Comparison of ENCODE assay signal across 27 cellular contexts in genomic region chr13:29570058-29570654, GRCh38. TPM values are rescaled to one million over a fixed set of nuclear protein-coding genes. Genes with fewer than 3 reads are reported as not detected.
DNase-seq lines count a peak whose midpoint lies in the region; ATAC-seq, FAIRE-seq and TF ChIP-seq lines count a peak whose summit lies in the region.
"Had no signal": no experiment of that assay in that cellular context is flagged by ENCODE, and none has a peak within 500 bp of the region (broad histone marks: within the 10 kb centered on the region; RNA-seq: fewer than 3 reads in every experiment).

No MANE protein-coding gene starts in this region.

- H2AFZ ChIP-seq in GM23338 (no peak overlapping the region), keratinocyte (ENCODE audit: control insufficient read depth, low read length) (no peak overlapping the region)

- 67 to 70% methylated on average over 15 of the region's 15 CpGs for WGBS in body of pancreas, 2 donors

- TF ChIP-seq CTCF in AG04450 (IDR thresholded peaks at IDR 0.05; ENCODE audit: low read depth, low read length) (no peak), GM23338 (conservative IDR thresholded peaks at IDR 0.05; ENCODE audit: low read depth in 2 of 2) (no peak), body of pancreas (IDR thresholded peaks at IDR 0.05) (no peak), keratinocyte (optimal IDR thresholded peaks at IDR 0.05 in 1 of 3, IDR thresholded peaks at IDR 0.05 in 1 of 3, conservative IDR thresholded peaks at IDR 0.05 in 1 of 3; ENCODE audit: extremely low read depth in 1 of 3, insufficient read depth in 2 of 3, low read length in 3 of 3) (no peak), glutamatergic neuron (IDR thresholded peaks at IDR 0.05; ENCODE audit: partially characterized antibody, unreplicated experiment) (no peak)

- H3K27me3 Mint-ChIP-seq in GM23338 (ENCODE audit: insufficient read depth, low read depth, poor library complexity): peaks cover 16% of the 10 kb centered on the region
- H3K27me3 Mint-ChIP-seq in glutamatergic neuron (ENCODE audit: unreplicated experiment): peaks cover 9% of the 10 kb centered on the region
- H3K27me3 Mint-ChIP-seq: activated CD4-positive, alpha-beta T cell treated with anti-CD3 and anti-CD28 coated beads for 36 hours; central memory CD8-positive, alpha-beta T cell had no signal

- H3K36me3 Mint-ChIP-seq in GM23338 (ENCODE audit: low read depth) (peaks cover 17% of the 10 kb centered on the region), glutamatergic neuron (ENCODE audit: unreplicated experiment) (no peaks in the 10 kb centered on the region)

- dilution Hi-C loops in keratinocyte (cut with MboI; ENCODE audit: extremely low pct_ligation_motif_present, low sequenced_read_pairs): no loop called here

- H3K4me1 Mint-ChIP-seq in GM23338 (peaks cover 84% of the 10 kb centered on the region), glutamatergic neuron (ENCODE audit: low read depth, unreplicated experiment) (peaks cover 24% of the 10 kb centered on the region)

- H4K20me1 ChIP-seq in GM23338 (replicated peaks; ENCODE audit: insufficient read depth): peaks cover 96% of the 10 kb centered on the region
- peaks cover 63% of the 10 kb centered on the region for H4K20me1 ChIP-seq in keratinocyte (ENCODE audit: control insufficient read depth, extremely low read depth, insufficient read depth, low read length)

- H3K36me3 ChIP-seq in GM23338 (ENCODE audit: insufficient read depth) (no peaks in the 10 kb centered on the region), body of pancreas (replicated peaks in 1 of 2; ENCODE audit: insufficient read depth in 1 of 2, low read depth in 2 of 2) (no peaks in the 10 kb centered on the region), keratinocyte (ENCODE audit: control insufficient read depth in 2 of 2, extremely low read depth in 1 of 2, insufficient read depth in 2 of 2, low read length in 2 of 2) (peaks cover 9 to 13% of the 10 kb centered on the region in 2 experiments)
- H3K36me3 ChIP-seq: BE2C, tibial artery had no signal

- H3K9me3 Mint-ChIP-seq in GM23338 (no peaks in the 10 kb centered on the region), glutamatergic neuron (ENCODE audit: unreplicated experiment) (peaks cover 8% of the 10 kb centered on the region)
- H3K9me3 Mint-ChIP-seq: central memory CD8-positive, alpha-beta T cell had no signal

- peak overlapping the region; percentile 58 for H3K27ac Mint-ChIP-seq in GM23338
- no peak overlapping the region for H3K27ac Mint-ChIP-seq in glutamatergic neuron (ENCODE audit: unreplicated experiment)
- H3K27ac Mint-ChIP-seq: activated CD4-positive, alpha-beta T cell treated with anti-CD3 and anti-CD28 coated beads for 36 hours had no signal

- no peak overlapping the region for H3K4me3 ChIP-seq in AG04450 (ENCODE audit: low read depth, low read length)
- no peak overlapping the region for H3K4me3 ChIP-seq in GM23338
- no peak overlapping the region for H3K4me3 ChIP-seq in body of pancreas
- no peak overlapping the region for H3K4me3 ChIP-seq in keratinocyte (ENCODE audit: control insufficient read depth in 2 of 3, extremely low read depth in 1 of 3, insufficient read depth in 2 of 3, low read depth in 1 of 3, low read length in 3 of 3)
- H3K4me3 ChIP-seq: dorsolateral prefrontal cortex, GM12878, tibial artery had no signal

- TF ChIP-seq POLR2A in body of pancreas (IDR thresholded peaks at IDR 0.05): no peak

- H3K9me2 ChIP-seq in GM23338 (ENCODE audit: insufficient read depth): no peaks in the 10 kb centered on the region

- peak overlapping the region; percentile 51 for H3K4me2 ChIP-seq in GM23338
- H3K4me2 ChIP-seq in keratinocyte (ENCODE audit: control insufficient read depth, extremely low read depth, insufficient read depth, low read depth, low read length): peak overlapping the region; percentile 68

- intact Hi-C loops in body of pancreas (cut with DNase I): no loop called here

- DNase-seq in AG04450 (ENCODE audit: low read depth, low spot score) (no peak), GM23338 (ENCODE audit: low spot score) (no peak), body of pancreas (no peak), keratinocyte (ENCODE audit: low read depth, low spot score) (no peak), glutamatergic neuron (no peak), SHP77 (lab: John Stamatoyannopoulos, UW) (no peak), retina (no peak)
- DNase-seq: ACHN; activated CD4-positive, alpha-beta T cell treated with anti-CD3 and anti-CD28 coated beads for 36 hours; activated CD8-positive, alpha-beta memory T cell treated with anti-CD3 and anti-CD28 coated beads for 24 hours; activated effector memory CD4-positive, alpha-beta T cell treated with Interleukin-2 at 50 U/mL for 16 hours; DMS153; dorsolateral prefrontal cortex; H7; hypothalamus; mesendoderm; NCI-H1436 treated with DMSO at 0.1 percent for 48 hours; NCI-H2081 treated with DMSO at 0.1 percent for 48 hours; SHP77 treated with DMSO at 0.1 percent for 48 hours; stimulated activated CD4-positive, alpha-beta T cell treated with anti-CD3 and anti-CD28 coated beads, Interleukin-12 subunit alpha, Interleukin-12 subunit beta, amount 100 ng/mL, for 4 hours; stimulated activated CD4-positive, alpha-beta T cell treated with anti-CD3 and anti-CD28 coated beads, Interleukin-2, amount 100 ng/mL, for 48 hours; tibial artery had no signal

- H3K4me3 Mint-ChIP-seq in GM23338 (peak overlapping the region; percentile 3; the same call in 1 of the 3 replicates), glutamatergic neuron (ENCODE audit: unreplicated experiment) (no peak overlapping the region)
- H3K4me3 Mint-ChIP-seq: activated CD4-positive, alpha-beta T cell treated with anti-CD3 and anti-CD28 coated beads for 36 hours; central memory CD8-positive, alpha-beta T cell had no signal

- no peaks in the 10 kb centered on the region for H3F3A ChIP-seq in GM23338 (replicated peaks; ENCODE audit: low read depth)

- CTCF ChIA-PET in AG04450 (lab: Charles Lee): no interaction called here

- FAIRE-seq in keratinocyte (lab: Jason Lieb, UNC): no peak
- FAIRE-seq: GM12878 had no signal

- H3K9me1 ChIP-seq in keratinocyte (ENCODE audit: control insufficient read depth, extremely low read depth, insufficient read depth, low read length): peaks cover 27% of the 10 kb centered on the region

- H3K27me3 ChIP-seq in AG04450 (ENCODE audit: control insufficient read depth, insufficient read depth, low read length): no peaks in the 10 kb centered on the region
- H3K27me3 ChIP-seq in GM23338 (ENCODE audit: insufficient read depth): no peaks in the 10 kb centered on the region
- H3K27me3 ChIP-seq in body of pancreas: no peaks in the 10 kb centered on the region
- no peaks in the 10 kb centered on the region for H3K27me3 ChIP-seq in keratinocyte (ENCODE audit: control insufficient read depth, extremely low read depth, insufficient read depth, low read length)
- H3K27me3 ChIP-seq: BE2C, dorsolateral prefrontal cortex, tibial artery had no signal

- H3K4me1 ChIP-seq in GM23338 (ENCODE audit: insufficient read depth): peaks cover 81% of the 10 kb centered on the region
- peaks cover 57% of the 10 kb centered on the region for H3K4me1 ChIP-seq in body of pancreas
- peaks cover 65% of the 10 kb centered on the region for H3K4me1 ChIP-seq in keratinocyte (ENCODE audit: control insufficient read depth, extremely low read depth, insufficient read depth, low read length)

- H3K9ac ChIP-seq in keratinocyte (ENCODE audit: control insufficient read depth, extremely low read depth, insufficient read depth, low read length): no peak overlapping the region

- H3K79me2 ChIP-seq in GM23338 (replicated peaks; ENCODE audit: insufficient read depth): peaks cover 100% of the 10 kb centered on the region
- H3K79me2 ChIP-seq in keratinocyte (ENCODE audit: control insufficient read depth, insufficient read depth, low read length): peaks cover 100% of the 10 kb centered on the region

- H3K27ac ChIP-seq in AG04450 (ENCODE audit: low read depth, low read length) (peak overlapping the region; percentile 21), GM23338 (ENCODE audit: low read depth) (no peak overlapping the region), body of pancreas (peak overlapping the region; percentile 10 to 35 (median 22)), keratinocyte (ENCODE audit: control insufficient read depth, insufficient read depth, low read length) (no peak overlapping the region)
- H3K27ac ChIP-seq: dorsolateral prefrontal cortex, tibial artery had no signal

- ATAC-seq in GM23338: no peak; the same call in 2 of the 3 replicates
- no peak for ATAC-seq in body of pancreas
- ATAC-seq in HG02588 (IDR thresholded peaks at IDR 0.05; ENCODE audit: unreplicated experiment): no peak
- ATAC-seq: activated CD4-positive, alpha-beta T cell treated with anti-CD3 and anti-CD28 coated beads for 36 hours; GM12878; sciatic nerve had no signal

- POLR2A ChIA-PET in AG04450 (lab: Yijun Ruan, JAX): no interaction called here

- H3K9me3 ChIP-seq in AG04450 (ENCODE audit: control insufficient read depth, insufficient read depth, low read length): no peaks in the 10 kb centered on the region; the same call in 1 of the 2 replicates
- no peaks in the 10 kb centered on the region for H3K9me3 ChIP-seq in body of pancreas
- no peaks in the 10 kb centered on the region for H3K9me3 ChIP-seq in keratinocyte (ENCODE audit: control insufficient read depth, low read depth, low read length)
- H3K9me3 ChIP-seq: BE2C, tibial artery had no signal

TF ChIP-seq in GM23338, 12 proteins besides CTCF, POLR2A, EP300 and RAD21 (continues in another document):
- TF ChIP-seq STAT1 (IDR thresholded peaks at IDR 0.05; ENCODE audit: unreplicated experiment): no peak

RNA-seq across cellular contexts. Expression of gene SLC7A1, which starts 25.3 kb away (rescaled TPM):
- 14.7 and 18.8 TPM in 2 replicates for polyA plus RNA-seq in AG04450 (2011; rRNA removed)
- 28.7 and 35.0 TPM in 2 replicates for polyA minus RNA-seq in AG04450 (2011; rRNA and poly(A)+ RNA removed)
- 72.4 and 74.7 TPM in 2 replicates for total RNA-seq in GM23338 (2014; rRNA removed; shearing (Covaris generic))
- polyA plus RNA-seq in GM23338 (2016; fragmentation: Nextera tagmentation; extraction: Ambion mirVana): 22.1 and 23.0 TPM in 2 replicates
- total RNA-seq in body of pancreas: 10 to 100 TPM; 15.3 to 30.3 TPM
- polyA plus RNA-seq in keratinocyte: 36.1 to 73.7 TPM (median 41.5 TPM) in 3 replicates
- 29.0 TPM for polyA plus RNA-seq in keratinocyte (2011; ENCODE audit: low read depth)
- polyA plus RNA-seq in keratinocyte (2011; cell fraction: cytosol; rRNA removed): 29.0 and 29.6 TPM in 2 replicates
- polyA plus RNA-seq in keratinocyte (2011; cell fraction: nucleus; rRNA removed): 217 and 223 TPM in 2 replicates
- 51.2 and 86.6 TPM in 2 replicates for polyA plus RNA-seq in keratinocyte (2012; ENCODE audit: low replicate concordance)
- polyA minus RNA-seq in keratinocyte: 78.9 to 264 TPM (median 111 TPM) in 3 replicates
- 71.4 TPM for polyA minus RNA-seq in keratinocyte (2011; cell fraction: cytosol; rRNA and poly(A)+ RNA removed)
- polyA minus RNA-seq in keratinocyte (2011; cell fraction: nucleus; rRNA and poly(A)+ RNA removed): 301 and 398 TPM in 2 replicates
- 89.8 TPM for total RNA-seq in glutamatergic neuron (ENCODE audit: unreplicated experiment)

Comparison
In these comparisons a context has a peak if more than half of its experiments do, and no peak if none do; other contexts are left out.
1. H3K27ac ChIP-seq: peak in AG04450 (single experiment) and body of pancreas (4 of 4); none in GM23338 (single experiment) and keratinocyte (single experiment).